Comparison of ENCODE assay signal across 9 cellular contexts in genomic region chr5:166503506-166503905, GRCh38.
"Had no signal": no experiment of that assay in that cellular context is flagged by ENCODE, and none has a peak within 500 bp of the region (broad histone marks: within the 10 kb centered on the region; RNA-seq: fewer than 3 reads in every experiment).

No MANE protein-coding gene starts in this region.

- H3K4me3 ChIP-seq: GM23248, GM23338, HAP-1 had no signal

- H3K9ac ChIP-seq: GM23248 had no signal

- H3K4me2 ChIP-seq: GM23338 had no signal

- H3K27ac ChIP-seq: GM23248 had no signal

- DNase-seq: GM23248, GOT3, H7, H9, HCEC 1CT, HFFc6 had no signal

- ATAC-seq: GM23338, HCT116 had no signal

- H3K9me3 ChIP-seq: HAP-1 had no signal

- H3K36me3 ChIP-seq: HAP-1 had no signal

- H2AFZ ChIP-seq: GM23248, GM23338 had no signal
